17 cellular contexts compared by ENCODE assay signal in genomic region chr10:19245889-19246841, GRCh38.
"Had no signal": no experiment of that assay in that cellular context is flagged by ENCODE, and none has a peak within 500 bp of the region (broad histone marks: within the 10 kb centered on the region; RNA-seq: fewer than 3 reads in every experiment).

No MANE protein-coding gene starts in this region.

- DNase-seq: activated CD4-positive, alpha-beta T cell treated with anti-CD3 and anti-CD28 coated beads, Interleukin-2, amount 50 U/mL, for 4 hours; activated naive CD4-positive, alpha-beta T cell treated with anti-CD3 and anti-CD28 coated beads for 36 hours; colonic mucosa; effector CD4-positive, alpha-beta T cell; foreskin melanocyte; immature natural killer cell; left cardiac atrium; naive thymus-derived CD8-positive, alpha-beta T cell; posterior cingulate gyrus; retina; stimulated activated CD4-positive, alpha-beta T cell treated with anti-CD3 and anti-CD28 coated beads, Interleukin-2, amount 100 ng/mL, for 48 hours; thyroid gland had no signal

- H3K4me3 ChIP-seq: colonic mucosa, esophagus muscularis mucosa, lung, thyroid gland had no signal

- H3K4me1 ChIP-seq: colonic mucosa, thyroid gland had no signal

- H3K9me3 ChIP-seq: colonic mucosa, esophagus muscularis mucosa, neutrophil, thyroid gland had no signal

- H3K36me3 ChIP-seq: colonic mucosa, esophagus muscularis mucosa, neutrophil, thyroid gland had no signal

- ATAC-seq: activated CD4-positive, CD25-positive, alpha-beta regulatory T cell treated with anti-CD3 and anti-CD28 coated beads, Interleukin-2, amount 50 U/mL, for 24 hours; left cardiac atrium; naive thymus-derived CD8-positive, alpha-beta T cell; stimulated activated memory B cell treated with anti-CD40 and anti-IgM and Interleukin-4, amounts not matched to agents 10 μg/mL and 1 μg/mL and 100 μg/mL, for 72 hours had no signal

- H3K27me3 ChIP-seq: colonic mucosa, esophagus muscularis mucosa, neutrophil, thyroid gland had no signal
